ENCODE assay signal across 29 cellular contexts in genomic region chr2:171979103-171979502, GRCh38.
"Had no signal": no experiment of that assay in that cellular context is flagged by ENCODE, and none has a peak within 500 bp of the region (broad histone marks: within the 10 kb centered on the region; RNA-seq: fewer than 3 reads in every experiment).

No MANE protein-coding gene starts in this region.

- H3K27ac Mint-ChIP-seq: dendritic cell treated with granulocyte-macrophage colony-stimulating factor and Interleukin-4, amounts not matched to agents 40 ng/mL and 50 ng/mL, for 4 days; endodermal cell had no signal

- H3K4me1 ChIP-seq: colonic mucosa, esophagus muscularis mucosa, esophagus squamous epithelium, foreskin keratinocyte, gastrocnemius medialis, gastroesophageal sphincter, heart left ventricle, heart right ventricle had no signal

- H3K27ac ChIP-seq: colonic mucosa, coronary artery, dorsolateral prefrontal cortex, epithelial cell of prostate, esophagus muscularis mucosa, esophagus squamous epithelium, foreskin keratinocyte, gastrocnemius medialis, gastroesophageal sphincter, heart left ventricle, heart right ventricle had no signal

- DNase-seq: colonic mucosa; cortex of kidney; dermis blood vessel endothelial cell; dorsolateral prefrontal cortex; effector CD4-positive, alpha-beta T cell; effector CD8-positive, alpha-beta T cell; effector memory CD4-positive, alpha-beta T cell; effector memory CD8-positive, alpha-beta T cell; endodermal cell; erythroblast; esophagus squamous epithelium; foreskin fibroblast; foreskin keratinocyte; foreskin melanocyte; gastrocnemius medialis; glutamatergic neuron; head of caudate nucleus; heart left ventricle; heart right ventricle had no signal

- H3K4me3 Mint-ChIP-seq: dendritic cell treated with granulocyte-macrophage colony-stimulating factor and Interleukin-4, amounts not matched to agents 40 ng/mL and 50 ng/mL, for 4 days; effector memory CD8-positive, alpha-beta T cell; endodermal cell had no signal

- FAIRE-seq: colon, endometrium, endothelial cell of umbilical vein, frontal cortex had no signal

- H3K36me3 ChIP-seq: colonic mucosa had no signal

- H3K4me1 Mint-ChIP-seq: endodermal cell had no signal

- H3K4me3 ChIP-seq: colonic mucosa, coronary artery, dorsolateral prefrontal cortex, esophagus muscularis mucosa, esophagus squamous epithelium, gastrocnemius medialis, gastroesophageal sphincter, heart left ventricle, heart right ventricle had no signal

- H3K9me3 ChIP-seq: colonic mucosa, esophagus muscularis mucosa, esophagus squamous epithelium, gastrocnemius medialis, gastroesophageal sphincter, heart left ventricle, heart right ventricle had no signal

- ATAC-seq: effector memory CD8-positive, alpha-beta T cell; esophagus mucosa; foreskin keratinocyte; gastrocnemius medialis; gastroesophageal sphincter; heart left ventricle; heart right ventricle had no signal

- H3K27me3 Mint-ChIP-seq: dendritic cell treated with granulocyte-macrophage colony-stimulating factor and Interleukin-4, amounts not matched to agents 40 ng/mL and 50 ng/mL, for 4 days; effector memory CD8-positive, alpha-beta T cell had no signal

- H3K9me3 Mint-ChIP-seq: dendritic cell treated with granulocyte-macrophage colony-stimulating factor and Interleukin-4, amounts not matched to agents 40 ng/mL and 50 ng/mL, for 4 days; effector memory CD8-positive, alpha-beta T cell; endodermal cell had no signal

- H3K27me3 ChIP-seq: colonic mucosa, dorsolateral prefrontal cortex, esophagus muscularis mucosa, esophagus squamous epithelium, foreskin keratinocyte, gastrocnemius medialis, gastroesophageal sphincter, heart left ventricle, heart right ventricle had no signal
